Comparison of ENCODE assay signal across 14 cellular contexts in the genomic region with DNA sequence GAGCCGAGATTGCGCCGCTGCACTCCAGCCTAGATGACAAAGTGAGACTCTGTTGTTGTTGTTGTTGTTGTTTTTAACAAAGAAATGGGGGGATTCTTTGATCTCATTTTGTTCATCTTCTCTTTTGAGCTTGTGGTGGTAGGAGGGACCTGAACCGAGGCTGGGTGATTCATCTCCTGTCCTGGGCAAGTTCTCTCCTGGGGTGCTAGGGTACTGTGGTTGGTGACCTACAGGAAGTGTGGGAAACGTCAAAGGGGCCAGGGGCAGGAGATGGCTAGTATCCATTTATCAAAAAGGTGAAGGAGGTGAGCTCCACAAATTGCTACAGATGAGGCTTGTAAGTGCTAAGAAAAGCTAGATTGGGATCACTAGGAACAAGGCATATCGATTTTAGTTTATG. TPM values are rescaled to one million over a fixed set of nuclear protein-coding genes. Genes with fewer than 3 reads are reported as not detected.
DNase-seq lines count a peak whose midpoint lies in the region; ATAC-seq and TF ChIP-seq lines count a peak whose summit lies in the region.
"Had no signal": no experiment of that assay in that cellular context is flagged by ENCODE, and none has a peak within 500 bp of the region (broad histone marks: within the 10 kb centered on the region; RNA-seq: fewer than 3 reads in every experiment).

No MANE protein-coding gene starts in this region.

- peak; percentile 53 for ATAC-seq in activated CD4-positive, alpha-beta T cell treated with anti-CD3 and anti-CD28 coated beads for 36 hours
- ATAC-seq in stimulated activated memory B cell treated with anti-CD40 and anti-IgM and Interleukin-4, amounts not matched to agents 10 μg/mL and 1 μg/mL and 100 μg/mL, for 72 hours = no peak
- no peak for ATAC-seq in GM21737 (IDR thresholded peaks at IDR 0.05; ENCODE audit: unreplicated experiment)

- H3K4me3 ChIP-seq in PC-9 = no peak overlapping the region
- H3K4me3 ChIP-seq in mammary epithelial cell (replicated peaks in 1 of 3; ENCODE audit: insufficient read depth in 1 of 3, low read depth in 2 of 3, low read length in 3 of 3) = no peak overlapping the region
- no peak overlapping the region for H3K4me3 ChIP-seq in OCI-LY7 (ENCODE audit: low read depth, low read length, poor library complexity, severe bottlenecking)
- H3K4me3 ChIP-seq in effector memory CD4-positive, alpha-beta T cell (ENCODE audit: insufficient read depth, low read depth, low read length, poor library complexity, severe bottlenecking) = no peak overlapping the region

- peaks cover 13% of the 10 kb centered on the region for H3K4me1 Mint-ChIP-seq in activated CD4-positive, alpha-beta T cell treated with anti-CD3 and anti-CD28 coated beads for 36 hours
- peaks cover 46% of the 10 kb centered on the region for H3K4me1 Mint-ChIP-seq in stimulated activated memory B cell treated with anti-CD40 and anti-IgM and Interleukin-4, amounts not matched to agents 10 μg/mL and 1 μg/mL and 100 μg/mL, for 72 hours
- H3K4me1 Mint-ChIP-seq: brain had no signal

- H3K27ac Mint-ChIP-seq in activated CD4-positive, alpha-beta T cell treated with anti-CD3 and anti-CD28 coated beads for 36 hours = no peak overlapping the region
- H3K27ac Mint-ChIP-seq in stimulated activated memory B cell treated with anti-CD40 and anti-IgM and Interleukin-4, amounts not matched to agents 10 μg/mL and 1 μg/mL and 100 μg/mL, for 72 hours = peak overlapping the region; percentile 56
- H3K27ac Mint-ChIP-seq: brain had no signal

- H3K27me3 ChIP-seq in PC-9 (ENCODE audit: insufficient read depth, low read depth) (no peaks in the 10 kb centered on the region), mammary epithelial cell (ENCODE audit: insufficient read depth, low read length) (no peaks in the 10 kb centered on the region)
- H3K27me3 ChIP-seq in effector memory CD4-positive, alpha-beta T cell (replicated peaks; ENCODE audit: control insufficient read depth, insufficient read depth, low read length, poor library complexity, severe bottlenecking) = no peaks in the 10 kb centered on the region

- TF ChIP-seq CTCF in PC-9 (conservative IDR thresholded peaks at IDR 0.05) = no peak
- TF ChIP-seq CTCF in mammary epithelial cell (conservative IDR thresholded peaks at IDR 0.05 in 1 of 2, IDR thresholded peaks at IDR 0.05 in 1 of 2; ENCODE audit: extremely low read depth in 1 of 2, insufficient read depth in 1 of 2, low read depth in 1 of 2, low read length in 2 of 2) = no peak
- no peak for TF ChIP-seq CTCF in OCI-LY7 (conservative IDR thresholded peaks at IDR 0.05; ENCODE audit: low read length)

- H3K4me2 ChIP-seq in PC-9 = peak overlapping the region; percentile 43
- H3K4me2 ChIP-seq in mammary epithelial cell (ENCODE audit: insufficient read depth, low read depth, low read length) = no peak overlapping the region
- no peak overlapping the region for H3K4me2 ChIP-seq in OCI-LY7 (ENCODE audit: low read length)

- in situ Hi-C loops in mammary epithelial cell (cut with MboI; ENCODE audit: low sequenced_read_pairs in 2 of 2) = no loop called here

- H3K36me3 ChIP-seq in PC-9 (ENCODE audit: low read depth) (no peaks in the 10 kb centered on the region), mammary epithelial cell (ENCODE audit: insufficient read depth, low read length) (no peaks in the 10 kb centered on the region), OCI-LY7 (ENCODE audit: insufficient read depth, low read length) (peaks cover 65% of the 10 kb centered on the region)
- H3K36me3 ChIP-seq in effector memory CD4-positive, alpha-beta T cell (ENCODE audit: control insufficient read depth, insufficient read depth, low read length) = no peaks in the 10 kb centered on the region

- CTCF ChIA-PET in activated CD4-positive, alpha-beta T cell treated with anti-CD3 and anti-CD28 coated beads for 36 hours (lab: Charles Lee) = interaction anchor here (0.6 to 1.2 kb wide), 3 partner anchors 54 to 418 kb away, joined by 3 to 5 read pairs (median 4); no protein-coding TSS in a partner anchor
- CTCF ChIA-PET in PC-9 (lab: Charles Lee) (interaction anchor here (0.6 kb wide), 1 partner anchor 20 kb away, joined by 7 read pairs; no protein-coding TSS in a partner anchor), mammary epithelial cell (lab: Charles Lee; ENCODE audit: low non-redundant PET) (no interaction called here), OCI-LY7 (lab: Charles Lee; ENCODE audit: unreplicated experiment) (no interaction called here)

- POLR2A ChIA-PET in activated CD4-positive, alpha-beta T cell treated with anti-CD3 and anti-CD28 coated beads for 36 hours (lab: Charles Lee) = no interaction called here
- POLR2A ChIA-PET in PC-9 (lab: Charles Lee; ENCODE audit: unreplicated experiment) (interaction anchor here (0.6 to 0.7 kb wide), 2 partner anchors 148 to 163 kb away, joined by 3 to 7 read pairs; no protein-coding TSS in a partner anchor), OCI-LY7 (lab: Charles Lee) (interaction anchor here (0.6 kb wide), 1 partner anchor 322 kb away, joined by 5 read pairs; no protein-coding TSS in a partner anchor)

- no peaks in the 10 kb centered on the region for H3K27me3 Mint-ChIP-seq in activated CD4-positive, alpha-beta T cell treated with anti-CD3 and anti-CD28 coated beads for 36 hours
- H3K27me3 Mint-ChIP-seq in stimulated activated memory B cell treated with anti-CD40 and anti-IgM and Interleukin-4, amounts not matched to agents 10 μg/mL and 1 μg/mL and 100 μg/mL, for 72 hours = no peaks in the 10 kb centered on the region
- H3K27me3 Mint-ChIP-seq: brain had no signal

- H3K79me2 ChIP-seq in PC-9 (ENCODE audit: low read depth) = peaks cover 45% of the 10 kb centered on the region
- no peaks in the 10 kb centered on the region for H3K79me2 ChIP-seq in mammary epithelial cell (ENCODE audit: insufficient read depth, low read length)
- H3K79me2 ChIP-seq in OCI-LY7 (ENCODE audit: insufficient read depth, low read depth, low read length) = no peaks in the 10 kb centered on the region

- no peaks in the 10 kb centered on the region for H3K9me2 ChIP-seq in PC-9 (ENCODE audit: insufficient read depth)
- H3K9me2 ChIP-seq in OCI-LY7 (ENCODE audit: insufficient read depth, low read length) = no peaks in the 10 kb centered on the region

- H3K9me3 Mint-ChIP-seq in activated CD4-positive, alpha-beta T cell treated with anti-CD3 and anti-CD28 coated beads for 36 hours (ENCODE audit: low read depth) = no peaks in the 10 kb centered on the region
- H3K9me3 Mint-ChIP-seq in stimulated activated memory B cell treated with anti-CD40 and anti-IgM and Interleukin-4, amounts not matched to agents 10 μg/mL and 1 μg/mL and 100 μg/mL, for 72 hours = no peaks in the 10 kb centered on the region
- H3K9me3 Mint-ChIP-seq: brain had no signal

- H2AFZ ChIP-seq in PC-9 (no peak overlapping the region), mammary epithelial cell (ENCODE audit: low read depth, low read length) (no peak overlapping the region), OCI-LY7 (ENCODE audit: low read length) (no peak overlapping the region)

- H3K4me1 ChIP-seq in PC-9 (replicated peaks; ENCODE audit: insufficient read depth) = peaks cover 72% of the 10 kb centered on the region
- peaks cover 30% of the 10 kb centered on the region for H3K4me1 ChIP-seq in mammary epithelial cell (ENCODE audit: insufficient read depth, low read length)
- H3K4me1 ChIP-seq in OCI-LY7 (ENCODE audit: insufficient read depth, low read length, poor library complexity, severe bottlenecking) = peaks cover 22% of the 10 kb centered on the region
- no peaks in the 10 kb centered on the region for H3K4me1 ChIP-seq in effector memory CD4-positive, alpha-beta T cell (ENCODE audit: control insufficient read depth, insufficient read depth, low read length, poor library complexity, severe bottlenecking)

- H3K27ac ChIP-seq in PC-9 (peak overlapping the region; percentile 93), mammary epithelial cell (ENCODE audit: insufficient read depth, low read depth, low read length) (no peak overlapping the region), OCI-LY7 (ENCODE audit: low read depth, low read length, poor library complexity, severe bottlenecking) (no peak overlapping the region)
- H3K27ac ChIP-seq in effector memory CD4-positive, alpha-beta T cell (ENCODE audit: insufficient read depth, low read length, poor library complexity, severe bottlenecking) = no peak overlapping the region

- no peak overlapping the region for H3K4me3 Mint-ChIP-seq in activated CD4-positive, alpha-beta T cell treated with anti-CD3 and anti-CD28 coated beads for 36 hours
- H3K4me3 Mint-ChIP-seq in stimulated activated memory B cell treated with anti-CD40 and anti-IgM and Interleukin-4, amounts not matched to agents 10 μg/mL and 1 μg/mL and 100 μg/mL, for 72 hours = no peak overlapping the region
- H3K4me3 Mint-ChIP-seq: brain had no signal

- BruUV-seq in PC-9 (replicated peaks; lab: Mats Ljungman, UMichigan) (no TSS peak), mammary epithelial cell (replicated peaks; lab: Mats Ljungman, UMichigan) (no TSS peak), OCI-LY7 (replicated peaks; lab: Mats Ljungman, UMichigan) (no TSS peak)

- H4K20me1 ChIP-seq in PC-9 (ENCODE audit: insufficient read depth) (no peaks in the 10 kb centered on the region), mammary epithelial cell (ENCODE audit: insufficient read depth, low read length) (no peaks in the 10 kb centered on the region), OCI-LY7 (ENCODE audit: insufficient read depth, low read length) (no peaks in the 10 kb centered on the region)

- H3K9me3 ChIP-seq in PC-9 (ENCODE audit: insufficient read depth, low read depth) (no peaks in the 10 kb centered on the region), mammary epithelial cell (replicated peaks; ENCODE audit: insufficient read depth, low read length) (no peaks in the 10 kb centered on the region), OCI-LY7 (ENCODE audit: low read length) (no peaks in the 10 kb centered on the region)
- no peaks in the 10 kb centered on the region for H3K9me3 ChIP-seq in effector memory CD4-positive, alpha-beta T cell (ENCODE audit: control insufficient read depth, low read length)

- intact Hi-C loops in activated CD4-positive, alpha-beta T cell treated with anti-CD3 and anti-CD28 coated beads for 36 hours (cut with DNase I, micrococcal nuclease) = no loop called here
- intact Hi-C loops in PC-9 (cut with micrococcal nuclease; ENCODE audit: unreplicated experiment) = no loop called here
- intact Hi-C loops in mammary epithelial cell (cut with micrococcal nuclease) = no loop called here
- intact Hi-C loops in OCI-LY7 (cut with micrococcal nuclease; ENCODE audit: unreplicated experiment) = no loop called here

- H3K36me3 Mint-ChIP-seq in activated CD4-positive, alpha-beta T cell treated with anti-CD3 and anti-CD28 coated beads for 36 hours (ENCODE audit: low read depth) = peaks cover 14% of the 10 kb centered on the region
- H3K36me3 Mint-ChIP-seq in stimulated activated memory B cell treated with anti-CD40 and anti-IgM and Interleukin-4, amounts not matched to agents 10 μg/mL and 1 μg/mL and 100 μg/mL, for 72 hours = peaks cover 13% of the 10 kb centered on the region

- dilution Hi-C loops in mammary epithelial cell (cut with HindIII; ENCODE audit: low sequenced_read_pairs) = no loop called here

- no peak for DNase-seq in activated CD4-positive, alpha-beta T cell treated with anti-CD3 and anti-CD28 coated beads for 36 hours
- DNase-seq in activated CD4-positive, alpha-beta T cell treated with anti-CD3 and anti-CD28 coated beads for 1 hour = no peak
- peak in 1 of 2 experiments; percentile 39 for DNase-seq in PC-9
- DNase-seq in mammary epithelial cell = peak; percentile 24
- DNase-seq in OCI-LY7 (ENCODE audit: low spot score) = no peak
- no peak for DNase-seq in effector memory CD4-positive, alpha-beta T cell
- DNase-seq: activated effector memory CD4-positive, alpha-beta T cell treated with anti-CD3 and anti-CD28 coated beads, Interleukin-2, amount 50 U/mL, for 16 hours; NCI-H146; NCI-H524 treated with DMSO at 0.1 percent for 48 hours; stimulated activated CD4-positive, alpha-beta T cell treated with anti-CD3 and anti-CD28 coated beads, Interleukin-4, amount 100 ng/mL, for 4 hours; stimulated activated naive CD4-positive, alpha-beta T cell had no signal

- H3F3A ChIP-seq in PC-9 (ENCODE audit: insufficient read depth, low read depth) = peaks cover 40% of the 10 kb centered on the region

- H3K9ac ChIP-seq in mammary epithelial cell (ENCODE audit: insufficient read depth, low read length) = no peak overlapping the region

- WGBS in mammary epithelial cell (ENCODE audit: low coverage, missing lambda C conversion rate) = 61% methylated on average over 6 of the region's 6 CpGs

RNA-seq across cellular contexts. Expression of a gene that starts 14.3 kb away (rescaled TPM):
- total RNA-seq in activated CD4-positive, alpha-beta T cell treated with anti-CD3 and anti-CD28 coated beads for 36 hours = 10 to 100 TPM; 23.3 to 24.0 TPM
- total RNA-seq in PC-9 (2021) (23.7 and 24.4 TPM in 2 replicates), mammary epithelial cell (10 to 100 TPM in 1 of 2 donors, 1 to 10 TPM in 1; 8.2 to 20.9 TPM), OCI-LY7 (2022) (40.3 and 48.3 TPM in 2 replicates)
- polyA plus RNA-seq in mammary epithelial cell = 23.0 TPM
- polyA minus RNA-seq in mammary epithelial cell = 11.3 TPM
- 32.0 and 44.3 TPM in 2 replicates for total RNA-seq in OCI-LY7 (2014; rRNA removed; shearing (Covaris generic))

RNA-seq across cellular contexts. Expression of a gene that starts 42.3 kb away (rescaled TPM):
- 1 to 10 TPM; 3.9 to 4.5 TPM for total RNA-seq in activated CD4-positive, alpha-beta T cell treated with anti-CD3 and anti-CD28 coated beads for 36 hours
- 17.9 and 19.7 TPM in 2 replicates for total RNA-seq in PC-9 (2021)
- total RNA-seq in mammary epithelial cell = 1 to 10 TPM; 1.1 to 1.3 TPM
- polyA plus RNA-seq in mammary epithelial cell = 0.91 TPM
- polyA minus RNA-seq in mammary epithelial cell = 2.1 TPM
- total RNA-seq in OCI-LY7 (2014; rRNA removed; shearing (Covaris generic)) = 18.6 and 29.4 TPM in 2 replicates
- 43.7 and 51.6 TPM in 2 replicates for total RNA-seq in OCI-LY7 (2022)

Comparison
In these comparisons a context has a peak if more than half of its experiments do, and no peak if none do; other contexts are left out.
1. CTCF ChIA-PET loops: an anchor here in activated CD4-positive, alpha-beta T cell treated with anti-CD3 and anti-CD28 coated beads for 36 hours (0.6 to 1.2 kb wide) and PC-9 (0.6 kb wide); none called in mammary epithelial cell and OCI-LY7.